Comparison of ENCODE assay signal across 1 cellular context in genomic region chr20:13295637-13296036, GRCh38.
TF ChIP-seq lines count a peak whose summit lies in the region.

No MANE protein-coding gene starts in this region.

TF ChIP-seq in GM23338, 12 proteins besides CTCF, POLR2A, EP300 and RAD21 (continued from another document):
- TF ChIP-seq ZNF462 (CRISPR knock-in tag; IDR thresholded peaks at IDR 0.05) (no peak), ZNF114 (CRISPR knock-in tag; IDR thresholded peaks at IDR 0.05) (no peak), NANOG (IDR thresholded peaks at IDR 0.05; ENCODE audit: borderline replicate concordance) (no peak), POLR2AphosphoS5 (IDR thresholded peaks at IDR 0.05; ENCODE audit: low read depth) (no peak), ZNF331 (CRISPR knock-in tag; IDR thresholded peaks at IDR 0.05; ENCODE audit: low read depth) (no peak), JUNB (IDR thresholded peaks at IDR 0.05; ENCODE audit: unreplicated experiment) (no peak)
